In genomic region chr17:38322156-38322779, GRCh38 we compare ENCODE assay signal across 8 cellular contexts. TPM values are rescaled to one million over a fixed set of nuclear protein-coding genes. Genes with fewer than 3 reads are reported as not detected.
DNase-seq lines count a peak whose midpoint lies in the region; ATAC-seq, FAIRE-seq and TF ChIP-seq lines count a peak whose summit lies in the region.

No MANE protein-coding gene starts in this region.

- H4K20me1 ChIP-seq in Loucy (ENCODE audit: insufficient read depth, low read length, poor library complexity, severe bottlenecking), result no peaks in the 10 kb centered on the region

- ATAC-seq in left lung (peak; percentile 68), HG02938 (IDR thresholded peaks at IDR 0.05; ENCODE audit: unreplicated experiment) (no peak), HG02571 (IDR thresholded peaks at IDR 0.05; ENCODE audit: unreplicated experiment) (no peak)

- no peak overlapping the region for H3K4me3 ChIP-seq in Loucy (ENCODE audit: low read length, poor library complexity, severe bottlenecking)
- no peak overlapping the region for H3K4me3 ChIP-seq in bronchial epithelial cell (ENCODE audit: low read depth, low read length)
- H3K4me3 ChIP-seq in left lung, result no peak overlapping the region

- H3K9me2 ChIP-seq in Loucy (replicated peaks; ENCODE audit: low read depth, low read length), result no peaks in the 10 kb centered on the region

- H2AFZ ChIP-seq in Loucy (ENCODE audit: low read length), result no peak overlapping the region

- H3K27ac ChIP-seq in left lung, result no peak overlapping the region

- peaks cover 13% of the 10 kb centered on the region; the same call in 1 of the 2 replicates for H3K36me3 ChIP-seq in Loucy (ENCODE audit: insufficient read depth, low read length)
- H3K36me3 ChIP-seq in bronchial epithelial cell (ENCODE audit: control insufficient read depth, insufficient read depth, low read length), result peaks cover 14% of the 10 kb centered on the region
- H3K36me3 ChIP-seq in left lung, result peaks cover 0 to 51% of the 10 kb centered on the region in 2 donors

- H3K9ac ChIP-seq in Loucy (ENCODE audit: low read depth, low read length, poor library complexity, severe bottlenecking), result no peak overlapping the region

- FAIRE-seq in bronchial epithelial cell (lab: Jason Lieb, UNC), result no peak

- no peaks in the 10 kb centered on the region for H3K9me3 ChIP-seq in Loucy (ENCODE audit: insufficient read depth, low read depth, low read length)
- no peaks in the 10 kb centered on the region for H3K9me3 ChIP-seq in left lung

- DNase-seq in ELF-1 (ENCODE audit: low read depth, low spot score) (peak; percentile 49), bronchial epithelial cell (ENCODE audit: low read depth) (peak; percentile 32), left lung (peak; percentile 49 to 88)
- peak; percentile 42 to 69 (median 46) for DNase-seq in activated CD4-positive, CD25-positive, alpha-beta regulatory T cell (lab: John Stamatoyannopoulos, UW)
- peak; percentile 40 for DNase-seq in stimulated activated CD8-positive, alpha-beta memory T cell treated with anti-CD3 and anti-CD28 coated beads, Interleukin-12 subunit alpha, Interleukin-12 subunit beta, amount 100 ng/mL, for 24 hours (ENCODE audit: extremely low read depth)

- H3K79me2 ChIP-seq in Loucy (ENCODE audit: insufficient read depth, low read length), result no peaks in the 10 kb centered on the region

- peak; percentile 43; the same call in 1 of the 2 replicates for TF ChIP-seq CTCF in Loucy (conservative IDR thresholded peaks at IDR 0.05; ENCODE audit: low read length)
- peak; percentile 73 for TF ChIP-seq CTCF in bronchial epithelial cell (IDR thresholded peaks at IDR 0.05; ENCODE audit: insufficient read depth, low read length, severe bottlenecking)
- TF ChIP-seq CTCF in left lung (IDR thresholded peaks at IDR 0.05), result peak; percentile 72 to 89

- H3K4me2 ChIP-seq in Loucy (ENCODE audit: low read depth, low read length, poor library complexity, severe bottlenecking), result no peak overlapping the region

- H3K4me1 ChIP-seq in Loucy (ENCODE audit: insufficient read depth, low read length, poor library complexity, severe bottlenecking), result peaks cover 18% of the 10 kb centered on the region
- H3K4me1 ChIP-seq in left lung, result peaks cover 0 to 8% of the 10 kb centered on the region in 2 donors

- intact Hi-C loops in left lung (cut with DNase I), result no loop called here

- H3F3A ChIP-seq in Loucy (ENCODE audit: low read depth), result no peaks in the 10 kb centered on the region

- no peaks in the 10 kb centered on the region for H3K27me3 ChIP-seq in Loucy (ENCODE audit: insufficient read depth, low read length, poor library complexity, severe bottlenecking)
- H3K27me3 ChIP-seq in bronchial epithelial cell (ENCODE audit: control insufficient read depth, insufficient read depth, low read length), result no peaks in the 10 kb centered on the region
- H3K27me3 ChIP-seq in left lung, result no peaks in the 10 kb centered on the region

RNA-seq across cellular contexts. Expression of gene GPR179, which starts 21.5 kb away (rescaled TPM):
- total RNA-seq in bronchial epithelial cell (under 0.01 TPM in 2 replicates), left lung (under 1 TPM in 1 of 2 donors, not detected in 1; 0.50 TPM)

RNA-seq across cellular contexts. Expression of gene MRPL45, which starts 25.3 kb away (rescaled TPM):
- 23.7 and 26.5 TPM in 2 replicates for total RNA-seq in bronchial epithelial cell
- 10 to 100 TPM; 24.4 to 28.4 TPM for total RNA-seq in left lung

RNA-seq across cellular contexts. Expression of gene SOCS7, which starts 29.4 kb away (rescaled TPM):
- 19.0 and 22.5 TPM in 2 replicates for total RNA-seq in bronchial epithelial cell
- 10 to 100 TPM; 19.4 to 22.4 TPM for total RNA-seq in left lung
